31 cellular contexts compared by ENCODE assay signal in the genomic region with DNA sequence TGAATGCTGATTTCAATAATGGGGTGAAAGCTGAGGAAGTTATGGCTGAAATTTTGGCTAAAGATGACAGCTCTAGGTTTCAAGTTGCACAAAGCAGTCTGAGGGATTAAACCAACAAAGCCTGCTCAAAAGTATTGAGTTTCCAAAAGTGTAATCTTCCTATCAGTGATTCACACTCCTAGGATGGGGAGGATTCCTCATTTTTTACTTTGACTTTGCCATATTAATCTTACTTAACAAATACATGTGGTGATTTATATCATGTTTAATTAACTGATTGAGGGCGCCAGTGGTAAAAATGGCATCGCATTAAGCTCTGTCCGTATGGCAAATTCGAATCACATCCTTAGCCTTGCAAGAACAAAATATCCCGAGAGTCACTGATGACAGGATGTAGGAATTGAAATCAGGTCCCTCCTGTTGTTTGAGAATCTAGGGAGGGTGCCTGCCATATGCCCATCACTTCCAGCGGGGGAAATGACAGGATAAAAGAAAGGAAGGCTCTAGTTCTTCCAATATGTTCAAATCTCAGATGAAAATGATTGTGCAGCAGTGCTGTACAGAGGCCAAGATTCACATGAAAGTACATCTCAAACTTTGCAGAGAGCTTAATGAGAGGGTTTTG.
DNase-seq lines count a peak whose midpoint lies in the region; ATAC-seq and TF ChIP-seq lines count a peak whose summit lies in the region.
"Had no signal": no experiment of that assay in that cellular context is flagged by ENCODE, and none has a peak within 500 bp of the region (broad histone marks: within the 10 kb centered on the region; RNA-seq: fewer than 3 reads in every experiment).

No MANE protein-coding gene starts in this region.

- H3K36me3 ChIP-seq in neural progenitor cell (no peaks in the 10 kb centered on the region), GM23248 (ENCODE audit: low read depth) (no peaks in the 10 kb centered on the region), WERI-Rb-1 (no peaks in the 10 kb centered on the region)
- H3K36me3 ChIP-seq: ascending aorta, BLaER1, esophagus muscularis mucosa, left lung, pancreas, upper lobe of left lung had no signal

- H3K9me3 ChIP-seq in neural progenitor cell (ENCODE audit: low read depth) (no peaks in the 10 kb centered on the region), GM23248 (ENCODE audit: low read depth) (no peaks in the 10 kb centered on the region), WERI-Rb-1 (ENCODE audit: severe bottlenecking) (no peaks in the 10 kb centered on the region)
- H3K9me3 ChIP-seq: ascending aorta, BLaER1, esophagus muscularis mucosa, left lung, pancreas, upper lobe of left lung had no signal

- peaks cover 36% of the 10 kb centered on the region for H3K4me1 Mint-ChIP-seq in neural progenitor cell
- H3K4me1 Mint-ChIP-seq: activated naive CD8-positive, alpha-beta T cell treated with anti-CD3 and anti-CD28 coated beads, Interleukin-2, amount 10 ng/mL, durations not matched to agents 7 days and 5 days; immature natural killer cell; naive thymus-derived CD8-positive, alpha-beta T cell had no signal

- H3K4me1 ChIP-seq in neural progenitor cell = peaks cover 30% of the 10 kb centered on the region
- H3K4me1 ChIP-seq in GM23248 (ENCODE audit: insufficient read depth) = no peaks in the 10 kb centered on the region
- H3K4me1 ChIP-seq: BLaER1, left lung, upper lobe of left lung had no signal

- peak; percentile 66 for DNase-seq in DMS 273 treated with DMSO at 0.1 percent for 48 hours (lab: John Stamatoyannopoulos, UW)
- DNase-seq in NCI-H524 (lab: John Stamatoyannopoulos, UW) = peak; percentile 57 to 94
- peak; percentile 27 for DNase-seq in cerebellum (ENCODE audit: low spot score)
- no peak for DNase-seq in neural progenitor cell (ENCODE audit: low spot score)
- DNase-seq in GM23248 = no peak
- DNase-seq in WERI-Rb-1 = no peak
- DNase-seq: activated CD4-positive, alpha-beta T cell treated with anti-CD3 and anti-CD28 coated beads for 48 hours; activated CD8-positive, alpha-beta memory T cell treated with anti-CD3 and anti-CD28 coated beads for 24 hours; activated effector memory CD4-positive, alpha-beta T cell treated with Interleukin-2 at 50 U/mL for 16 hours; activated naive CD8-positive, alpha-beta T cell treated with anti-CD3 and anti-CD28 coated beads, Interleukin-2, amount 10 ng/mL, durations not matched to agents 7 days and 5 days; DMS79; GOT3; hippocampal formation; immature natural killer cell; left lung; MM.1S; naive thymus-derived CD8-positive, alpha-beta T cell; NCI-H2029 treated with DMSO at 0.1 percent for 48 hours; NCI-H226; pancreas; stimulated activated CD4-positive, alpha-beta T cell treated with anti-CD3 and anti-CD28 coated beads, Interleukin-2, amount 100 ng/mL, for 48 hours; T-helper 2 cell; upper lobe of left lung had no signal

- 90 to 92% methylated on average over 6 of the region's 6 CpGs for WGBS in GM23248 (ENCODE audit: low coverage in 1 of 2, low lambda C conversion rate in 2 of 2, missing lambda C conversion rate in 2 of 2), 2 experiments

- H2AFZ ChIP-seq in neural progenitor cell (replicated peaks) (peak overlapping the region; percentile 4), GM23248 (no peak overlapping the region)

- H3F3A ChIP-seq in neural progenitor cell (ENCODE audit: low read depth) (peaks cover 3% of the 10 kb centered on the region), GM23248 (ENCODE audit: insufficient read depth) (no peaks in the 10 kb centered on the region)

- H4K20me1 ChIP-seq in neural progenitor cell (ENCODE audit: low read depth) (no peaks in the 10 kb centered on the region), GM23248 (ENCODE audit: insufficient read depth) (no peaks in the 10 kb centered on the region)
- H4K20me1 ChIP-seq: BLaER1 had no signal

- H3K4me3 ChIP-seq in neural progenitor cell = no peak overlapping the region
- H3K4me3 ChIP-seq in GM23248 = no peak overlapping the region
- no peak overlapping the region for H3K4me3 ChIP-seq in WERI-Rb-1 (ENCODE audit: low read depth, low read length)
- H3K4me3 ChIP-seq: ascending aorta, BLaER1, esophagus muscularis mucosa, K562, left lung, pancreas, SK-N-MC, upper lobe of left lung had no signal

- no peak for ATAC-seq in GM21360 (IDR thresholded peaks at IDR 0.05; ENCODE audit: unreplicated experiment)
- no peak for ATAC-seq in HG02970 (IDR thresholded peaks at IDR 0.05; ENCODE audit: low FRiP score, unreplicated experiment)
- ATAC-seq: K562; left lung; naive thymus-derived CD8-positive, alpha-beta T cell; pancreas had no signal

- H3K9me3 Mint-ChIP-seq in neural progenitor cell = no peaks in the 10 kb centered on the region
- H3K9me3 Mint-ChIP-seq: activated naive CD8-positive, alpha-beta T cell treated with anti-CD3 and anti-CD28 coated beads, Interleukin-2, amount 10 ng/mL, durations not matched to agents 7 days and 5 days; dendritic cell treated with granulocyte-macrophage colony-stimulating factor and Interleukin-4, amounts not matched to agents 40 ng/mL and 50 ng/mL, for 4 days; immature natural killer cell; naive thymus-derived CD8-positive, alpha-beta T cell had no signal

- no peak overlapping the region for H3K4me3 Mint-ChIP-seq in neural progenitor cell
- H3K4me3 Mint-ChIP-seq: activated naive CD8-positive, alpha-beta T cell treated with anti-CD3 and anti-CD28 coated beads, Interleukin-2, amount 10 ng/mL, durations not matched to agents 7 days and 5 days; dendritic cell treated with granulocyte-macrophage colony-stimulating factor and Interleukin-4, amounts not matched to agents 40 ng/mL and 50 ng/mL, for 4 days; immature natural killer cell; naive thymus-derived CD8-positive, alpha-beta T cell had no signal

- H3K27me3 Mint-ChIP-seq in neural progenitor cell (ENCODE audit: insufficient read depth, low read depth) = peaks cover 4% of the 10 kb centered on the region
- H3K27me3 Mint-ChIP-seq: activated naive CD8-positive, alpha-beta T cell treated with anti-CD3 and anti-CD28 coated beads, Interleukin-2, amount 10 ng/mL, durations not matched to agents 7 days and 5 days; dendritic cell treated with granulocyte-macrophage colony-stimulating factor and Interleukin-4, amounts not matched to agents 40 ng/mL and 50 ng/mL, for 4 days had no signal

- TF ChIP-seq CTCF in neural progenitor cell (IDR thresholded peaks at IDR 0.05) (no peak), WERI-Rb-1 (IDR thresholded peaks at IDR 0.05; ENCODE audit: low read depth, low read length) (no peak)

- H3K27ac Mint-ChIP-seq in neural progenitor cell = no peak overlapping the region
- H3K27ac Mint-ChIP-seq: activated naive CD8-positive, alpha-beta T cell treated with anti-CD3 and anti-CD28 coated beads, Interleukin-2, amount 10 ng/mL, durations not matched to agents 7 days and 5 days; dendritic cell treated with granulocyte-macrophage colony-stimulating factor and Interleukin-4, amounts not matched to agents 40 ng/mL and 50 ng/mL, for 4 days; immature natural killer cell; naive thymus-derived CD8-positive, alpha-beta T cell had no signal

- no peaks in the 10 kb centered on the region for H3K9me2 ChIP-seq in GM23248 (ENCODE audit: insufficient read depth)

- H3K79me2 ChIP-seq in neural progenitor cell (ENCODE audit: low read depth) (no peaks in the 10 kb centered on the region), GM23248 (ENCODE audit: insufficient read depth) (no peaks in the 10 kb centered on the region)

- in situ Hi-C loops in GM23248 (cut with MboI) = no loop called here

- no peaks in the 10 kb centered on the region for H3K36me3 Mint-ChIP-seq in neural progenitor cell
- H3K36me3 Mint-ChIP-seq: activated naive CD8-positive, alpha-beta T cell treated with anti-CD3 and anti-CD28 coated beads, Interleukin-2, amount 10 ng/mL, durations not matched to agents 7 days and 5 days; immature natural killer cell; naive thymus-derived CD8-positive, alpha-beta T cell had no signal

- no peaks in the 10 kb centered on the region for H3K27me3 ChIP-seq in neural progenitor cell
- H3K27me3 ChIP-seq in GM23248 (replicated peaks; ENCODE audit: insufficient read depth) = no peaks in the 10 kb centered on the region
- peaks cover 45% of the 10 kb centered on the region for H3K27me3 ChIP-seq in WERI-Rb-1 (ENCODE audit: insufficient read depth, low read depth, severe bottlenecking)
- H3K27me3 ChIP-seq: ascending aorta, BLaER1, esophagus muscularis mucosa, left lung, pancreas, upper lobe of left lung had no signal

- H3K27ac ChIP-seq in neural progenitor cell (no peak overlapping the region), GM23248 (no peak overlapping the region), WERI-Rb-1 (no peak overlapping the region)
- H3K27ac ChIP-seq: ascending aorta, BLaER1, left lung, pancreas, SK-N-MC, upper lobe of left lung had no signal

- H3K4me2 ChIP-seq in neural progenitor cell (peak overlapping the region; percentile 4), GM23248 (ENCODE audit: unreplicated experiment) (no peak overlapping the region)
- H3K4me2 ChIP-seq: BLaER1 had no signal

- no peak overlapping the region for H3K9ac ChIP-seq in neural progenitor cell
- H3K9ac ChIP-seq in GM23248 = no peak overlapping the region
- H3K9ac ChIP-seq: BLaER1 had no signal

Comparison
In these comparisons a context has a peak if more than half of its experiments do, and no peak if none do; other contexts are left out.
1. DNase-seq: peak in DMS 273 treated with DMSO at 0.1 percent for 48 hours (single experiment), NCI-H524 (2 of 2) and cerebellum (single experiment); none in neural progenitor cell (single experiment), GM23248 (single experiment) and WERI-Rb-1 (single experiment).